1 cellular context compared by ENCODE assay signal in the genomic region with DNA sequence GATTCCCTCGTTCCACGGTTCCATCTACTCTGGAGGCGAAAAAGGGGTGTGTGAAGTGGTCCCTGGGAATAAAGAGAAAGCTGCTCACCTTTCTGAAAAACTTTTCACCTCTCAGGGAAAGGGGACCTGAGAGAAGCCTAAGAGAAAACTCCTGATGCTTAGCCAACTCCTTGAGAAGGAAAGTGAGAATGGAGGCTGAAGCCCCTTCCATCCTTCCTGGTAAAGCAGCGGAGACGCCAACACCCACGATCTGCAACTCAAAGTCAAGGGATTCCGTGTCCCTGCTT.
TF ChIP-seq lines count a peak whose summit lies in the region.

No MANE protein-coding gene starts in this region.

TF ChIP-seq in K562, 482 proteins besides CTCF, POLR2A, EP300 and RAD21 (continued from another document):
- TF ChIP-seq, protein P1, sequence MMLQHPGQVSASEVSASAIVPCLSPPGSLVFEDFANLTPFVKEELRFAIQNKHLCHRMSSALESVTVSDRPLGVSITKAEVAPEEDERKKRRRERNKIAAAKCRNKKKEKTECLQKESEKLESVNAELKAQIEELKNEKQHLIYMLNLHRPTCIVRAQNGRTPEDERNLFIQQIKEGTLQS (IDR thresholded peaks at IDR 0.05), result no peak
- TF ChIP-seq, protein P1 (CRISPR knock-in tag; conservative IDR thresholded peaks at IDR 0.05), result 0 out of 2 replicates have a peak, but pooled peaks have one; percentile 27
- TF ChIP-seq PHB (CRISPR knock-in tag; IDR thresholded peaks at IDR 0.05), result no peak
- peak; percentile 92; the same call in 1 of the 2 replicates for TF ChIP-seq FOXJ2 (tag; IDR thresholded peaks at IDR 0.05)
- peak; percentile 66 for TF ChIP-seq KDM5B (IDR thresholded peaks at IDR 0.05; ENCODE audit: insufficient replicate concordance, low read depth, low read length)
- no peak for TF ChIP-seq ZFP36 (IDR thresholded peaks at IDR 0.05; ENCODE audit: low read depth, low read length, partially characterized antibody)
- peak; percentile 70 for TF ChIP-seq CHD1 (IDR thresholded peaks at IDR 0.05; ENCODE audit: low read length)
- TF ChIP-seq FOXK2 (conservative IDR thresholded peaks at IDR 0.05 in 1 of 2, IDR thresholded peaks at IDR 0.05 in 1 of 2; ENCODE audit: low read depth in 2 of 2), result peak in 1 of 2 experiments; percentile 36; a peak in 1 of 4 replicates
- TF ChIP-seq, protein P2, sequence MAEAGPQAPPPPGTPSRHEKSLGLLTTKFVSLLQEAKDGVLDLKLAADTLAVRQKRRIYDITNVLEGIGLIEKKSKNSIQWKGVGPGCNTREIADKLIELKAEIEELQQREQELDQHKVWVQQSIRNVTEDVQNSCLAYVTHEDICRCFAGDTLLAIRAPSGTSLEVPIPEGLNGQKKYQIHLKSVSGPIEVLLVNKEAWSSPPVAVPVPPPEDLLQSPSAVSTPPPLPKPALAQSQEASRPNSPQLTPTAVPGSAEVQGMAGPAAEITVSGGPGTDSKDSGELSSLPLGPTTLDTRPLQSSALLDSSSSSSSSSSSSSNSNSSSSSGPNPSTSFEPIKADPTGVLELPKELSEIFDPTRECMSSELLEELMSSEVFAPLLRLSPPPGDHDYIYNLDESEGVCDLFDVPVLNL (CRISPR knock-in tag; IDR thresholded peaks at IDR 0.05; ENCODE audit: low read depth), result no peak
- peak; percentile 67 for TF ChIP-seq BRD9 (IDR thresholded peaks at IDR 0.05; ENCODE audit: low read depth, partially characterized antibody)
- TF ChIP-seq BDP1 (IDR thresholded peaks at IDR 0.05; ENCODE audit: insufficient read depth, insufficient read length), result no peak
- peak; percentile 71; the same call in 1 of the 2 replicates for TF ChIP-seq NFRKB (IDR thresholded peaks at IDR 0.05; ENCODE audit: low read depth)
